14 cellular contexts compared by ENCODE assay signal in the genomic region with DNA sequence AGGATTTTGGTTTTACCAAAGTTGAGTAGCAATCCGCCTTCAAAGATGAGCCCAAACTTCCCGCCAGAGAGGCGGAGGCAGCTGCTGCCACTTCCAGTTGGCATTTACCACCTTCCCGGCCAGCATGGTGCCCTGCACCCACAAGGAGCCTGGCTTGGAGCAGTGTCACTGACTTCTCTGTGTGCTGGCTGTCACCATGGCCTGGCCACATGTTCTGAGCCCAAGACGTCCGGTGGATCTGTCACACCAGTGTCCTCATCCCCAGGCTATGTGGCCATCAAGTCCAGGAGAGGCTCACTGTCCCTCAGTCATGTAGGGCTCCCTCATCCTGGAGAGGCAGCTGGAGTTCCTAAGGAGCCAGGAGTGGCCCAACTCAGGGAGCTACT.
DNase-seq lines count a peak whose midpoint lies in the region; ATAC-seq and TF ChIP-seq lines count a peak whose summit lies in the region.
"Had no signal": no experiment of that assay in that cellular context is flagged by ENCODE, and none has a peak within 500 bp of the region (broad histone marks: within the 10 kb centered on the region; RNA-seq: fewer than 3 reads in every experiment).

No MANE protein-coding gene starts in this region.

- no peaks in the 10 kb centered on the region for H3K36me3 ChIP-seq in Peyer's patch
- no peaks in the 10 kb centered on the region for H3K36me3 ChIP-seq in lung (ENCODE audit: control insufficient read depth in 2 of 2, insufficient read depth in 2 of 2, low read length in 2 of 2)
- no peaks in the 10 kb centered on the region for H3K36me3 ChIP-seq in spleen
- no peaks in the 10 kb centered on the region for H3K36me3 ChIP-seq in esophagus squamous epithelium
- H3K36me3 ChIP-seq: HAP-1 had no signal

- no peaks in the 10 kb centered on the region for H3K9me3 ChIP-seq in Peyer's patch
- H3K9me3 ChIP-seq in lung (ENCODE audit: control insufficient read depth in 2 of 2, insufficient read depth in 1 of 2, low read length in 1 of 2): peaks cover 0 to 12% of the 10 kb centered on the region in 2 donors
- H3K9me3 ChIP-seq in spleen: peaks cover 0 to 12% (median 3%) of the 10 kb centered on the region in 8 donors
- peaks cover 0 to 8% (median 0%) of the 10 kb centered on the region in 3 donors for H3K9me3 ChIP-seq in esophagus squamous epithelium
- H3K9me3 ChIP-seq: HAP-1 had no signal

- H3K27me3 ChIP-seq in Peyer's patch: no peaks in the 10 kb centered on the region
- H3K27me3 ChIP-seq in lung (ENCODE audit: control insufficient read depth, insufficient read depth): no peaks in the 10 kb centered on the region
- H3K27me3 ChIP-seq in spleen (replicated peaks in 1 of 7): peaks cover 0 to 8% (median 0%) of the 10 kb centered on the region in 7 donors
- no peaks in the 10 kb centered on the region for H3K27me3 ChIP-seq in esophagus squamous epithelium

- POLR2A ChIA-PET in activated CD4-positive, alpha-beta T cell treated with anti-CD3 and anti-CD28 coated beads for 36 hours (lab: Charles Lee): no interaction called here

- H3K27ac Mint-ChIP-seq in activated CD4-positive, alpha-beta T cell treated with anti-CD3 and anti-CD28 coated beads for 36 hours: no peak overlapping the region
- H3K27ac Mint-ChIP-seq: CD14-positive monocyte had no signal

- H3K4me1 Mint-ChIP-seq in activated CD4-positive, alpha-beta T cell treated with anti-CD3 and anti-CD28 coated beads for 36 hours: no peaks in the 10 kb centered on the region
- H3K4me1 Mint-ChIP-seq: CD14-positive monocyte had no signal

- DNase-seq in Peyer's patch: peak in 2 of 3 donors; percentile 18 to 33
- peak; percentile 24 for DNase-seq in ecto neural progenitor cell (ENCODE audit: low spot score)
- peak; percentile 11 for DNase-seq in lung (ENCODE audit: low spot score)
- DNase-seq in spleen: peak; percentile 58
- DNase-seq in activated CD4-positive, alpha-beta T cell treated with anti-CD3 and anti-CD28 coated beads for 36 hours: no peak
- no peak for DNase-seq in esophagus squamous epithelium (lab: John Stamatoyannopoulos, UW)
- DNase-seq in T1000 (lab: John Stamatoyannopoulos, UW): no peak
- DNase-seq: IMR-90, NCI-H1417, NCI-H1930, NCI-H2171, NCI-H774 had no signal

- TF ChIP-seq CTCF in Peyer's patch (IDR thresholded peaks at IDR 0.05): no peak
- TF ChIP-seq CTCF in lung (IDR thresholded peaks at IDR 0.05; ENCODE audit: control extremely low read depth, extremely low read depth): no peak
- TF ChIP-seq CTCF in spleen (IDR thresholded peaks at IDR 0.05 in 8 of 11, conservative IDR thresholded peaks at IDR 0.05 in 3 of 11): no peak
- no peak for TF ChIP-seq CTCF in esophagus squamous epithelium (IDR thresholded peaks at IDR 0.05)

- H3K4me1 ChIP-seq in Peyer's patch (no peaks in the 10 kb centered on the region), lung (ENCODE audit: control insufficient read depth in 2 of 2, insufficient read depth in 2 of 2, low read length in 2 of 2) (no peaks in the 10 kb centered on the region), spleen (no peaks in the 10 kb centered on the region), esophagus squamous epithelium (peaks cover 0 to 3% (median 3%) of the 10 kb centered on the region in 3 donors)
- H3K4me1 ChIP-seq: HAP-1 had no signal

- CTCF ChIA-PET in activated CD4-positive, alpha-beta T cell treated with anti-CD3 and anti-CD28 coated beads for 36 hours (lab: Charles Lee): no interaction called here

- no peak for ATAC-seq in lung (ENCODE audit: insufficient read depth, low FRiP score)
- ATAC-seq in activated CD4-positive, alpha-beta T cell treated with anti-CD3 and anti-CD28 coated beads for 36 hours: no peak

- no peak overlapping the region for H3K4me3 ChIP-seq in Peyer's patch
- no peak overlapping the region for H3K4me3 ChIP-seq in lung
- no peak overlapping the region for H3K4me3 ChIP-seq in spleen
- no peak overlapping the region for H3K4me3 ChIP-seq in esophagus squamous epithelium
- H3K4me3 ChIP-seq: HAP-1 had no signal

- 92 to 95% methylated on average over 6 of the region's 6 CpGs for WGBS in lung, 2 donors
- WGBS in spleen, 5 donors: 84 to 95% (median 93%) methylated on average over 4 to 6 of the region's 6 CpGs
- 83 to 93% methylated on average over 3 to 5 of the region's 6 CpGs for WGBS in esophagus squamous epithelium, 2 donors

- no peaks in the 10 kb centered on the region for H3K9me3 Mint-ChIP-seq in activated CD4-positive, alpha-beta T cell treated with anti-CD3 and anti-CD28 coated beads for 36 hours (ENCODE audit: low read depth)

- peaks cover 6% of the 10 kb centered on the region for H3K27me3 Mint-ChIP-seq in activated CD4-positive, alpha-beta T cell treated with anti-CD3 and anti-CD28 coated beads for 36 hours

- no peaks in the 10 kb centered on the region for H3K36me3 Mint-ChIP-seq in activated CD4-positive, alpha-beta T cell treated with anti-CD3 and anti-CD28 coated beads for 36 hours (ENCODE audit: low read depth)
- H3K36me3 Mint-ChIP-seq: CD14-positive monocyte had no signal

- H3K27ac ChIP-seq in Peyer's patch (no peak overlapping the region), lung (ENCODE audit: low read depth in 1 of 2, low read length in 1 of 2) (no peak overlapping the region), spleen (no peak overlapping the region), esophagus squamous epithelium (peak overlapping the region in 1 of 4 donors; percentile 22)

- TF ChIP-seq POLR2A in Peyer's patch (IDR thresholded peaks at IDR 0.05): no peak
- no peak for TF ChIP-seq POLR2A in spleen (IDR thresholded peaks at IDR 0.05)
- no peak for TF ChIP-seq POLR2A in esophagus squamous epithelium (IDR thresholded peaks at IDR 0.05)

- intact Hi-C loops in spleen (cut with DNase I; ENCODE audit: low total_unique reads): no loop called here
- intact Hi-C loops in activated CD4-positive, alpha-beta T cell treated with anti-CD3 and anti-CD28 coated beads for 36 hours (cut with DNase I, micrococcal nuclease): no loop called here
- intact Hi-C loops in esophagus squamous epithelium (cut with DNase I): no loop called here

- no peak overlapping the region for H3K4me3 Mint-ChIP-seq in activated CD4-positive, alpha-beta T cell treated with anti-CD3 and anti-CD28 coated beads for 36 hours
- H3K4me3 Mint-ChIP-seq: CD14-positive monocyte had no signal

Comparison
In these comparisons a context has a peak if more than half of its experiments do, and no peak if none do; other contexts are left out.
1. DNase-seq: peak in Peyer's patch (2 of 3), ecto neural progenitor cell (single experiment), lung (single experiment) and spleen (single experiment); none in activated CD4-positive, alpha-beta T cell treated with anti-CD3 and anti-CD28 coated beads for 36 hours (single experiment), esophagus squamous epithelium (single experiment) and T1000 (single experiment).